Comparison of ENCODE assay signal across 19 cellular contexts in genomic region chr3:184733971-184734608, GRCh38.
"Had no signal": no experiment of that assay in that cellular context is flagged by ENCODE, and none has a peak within 500 bp of the region (broad histone marks: within the 10 kb centered on the region; RNA-seq: fewer than 3 reads in every experiment).

No MANE protein-coding gene starts in this region.

- H3K27me3 ChIP-seq: colonic mucosa, heart left ventricle, left lung, right atrium auricular region, sigmoid colon, stomach, transverse colon had no signal

- H3K36me3 ChIP-seq: colonic mucosa, heart left ventricle, left lung, lower lobe of right lung, right atrium auricular region, sigmoid colon, stomach, thoracic aorta, transverse colon had no signal

- ATAC-seq: heart left ventricle; left lung; lower lobe of right lung; naive thymus-derived CD4-positive, alpha-beta T cell had no signal

- H3K4me3 ChIP-seq: colonic mucosa, heart left ventricle, left lung, lower lobe of right lung, right atrium auricular region, sigmoid colon, skin epidermis, stomach, thoracic aorta, transverse colon had no signal

- H3K27ac Mint-ChIP-seq: naive thymus-derived CD4-positive, alpha-beta T cell; nephron progenitor cell had no signal

- H3K9me3 ChIP-seq: colonic mucosa, heart left ventricle, left lung, lower lobe of right lung, right atrium auricular region, sigmoid colon, stomach, thoracic aorta, transverse colon had no signal

- DNase-seq: cerebellar nuclear complex; colonic mucosa; effector CD4-positive, alpha-beta T cell; hypothalamus; left lung; lower lobe of right lung; mesenchymal stem cell; naive thymus-derived CD4-positive, alpha-beta T cell; nephron progenitor cell; sigmoid colon; stimulated activated CD4-positive, alpha-beta T cell treated with anti-CD3 and anti-CD28 coated beads, Interleukin-12 subunit alpha, Interleukin-12 subunit beta, amount 100 ng/mL, for 4 hours; stimulated activated naive CD4-positive, alpha-beta T cell; substantia nigra; transverse colon had no signal

- H3K4me1 ChIP-seq: colonic mucosa, left lung, lower lobe of right lung, right atrium auricular region, transverse colon had no signal

- H3K9me3 Mint-ChIP-seq: naive thymus-derived CD4-positive, alpha-beta T cell; nephron progenitor cell had no signal

- H3K4me3 Mint-ChIP-seq: naive thymus-derived CD4-positive, alpha-beta T cell; nephron progenitor cell had no signal

- H3K36me3 Mint-ChIP-seq: naive thymus-derived CD4-positive, alpha-beta T cell had no signal

- H3K27ac ChIP-seq: colonic mucosa, heart left ventricle, left lung, lower lobe of right lung, right atrium auricular region, sigmoid colon, skin epidermis, stomach, thoracic aorta, transverse colon had no signal

- H3K4me1 Mint-ChIP-seq: naive thymus-derived CD4-positive, alpha-beta T cell had no signal
